1 cellular context compared by ENCODE assay signal in genomic region chr22:20117656-20118571, GRCh38.
A peak's percentile ranks its signal among the peaks of the same experiment; 100 is the strongest.
TF ChIP-seq lines count a peak whose summit lies in the region.

No MANE protein-coding gene starts in this region.

TF ChIP-seq in GM12878, 131 proteins besides CTCF, POLR2A, EP300 and RAD21:
- 0 out of 2 replicates have a peak, but pooled peaks have one; percentile 32 for TF ChIP-seq TAF1 (IDR thresholded peaks at IDR 0.05; ENCODE audit: borderline replicate concordance, low read depth, low read length)
- no peak for TF ChIP-seq BCL11A (IDR thresholded peaks at IDR 0.05; ENCODE audit: low read depth, low read length)
- TF ChIP-seq ZNF24 (IDR thresholded peaks at IDR 0.05) = peak; percentile 99
- TF ChIP-seq, protein P1, sequence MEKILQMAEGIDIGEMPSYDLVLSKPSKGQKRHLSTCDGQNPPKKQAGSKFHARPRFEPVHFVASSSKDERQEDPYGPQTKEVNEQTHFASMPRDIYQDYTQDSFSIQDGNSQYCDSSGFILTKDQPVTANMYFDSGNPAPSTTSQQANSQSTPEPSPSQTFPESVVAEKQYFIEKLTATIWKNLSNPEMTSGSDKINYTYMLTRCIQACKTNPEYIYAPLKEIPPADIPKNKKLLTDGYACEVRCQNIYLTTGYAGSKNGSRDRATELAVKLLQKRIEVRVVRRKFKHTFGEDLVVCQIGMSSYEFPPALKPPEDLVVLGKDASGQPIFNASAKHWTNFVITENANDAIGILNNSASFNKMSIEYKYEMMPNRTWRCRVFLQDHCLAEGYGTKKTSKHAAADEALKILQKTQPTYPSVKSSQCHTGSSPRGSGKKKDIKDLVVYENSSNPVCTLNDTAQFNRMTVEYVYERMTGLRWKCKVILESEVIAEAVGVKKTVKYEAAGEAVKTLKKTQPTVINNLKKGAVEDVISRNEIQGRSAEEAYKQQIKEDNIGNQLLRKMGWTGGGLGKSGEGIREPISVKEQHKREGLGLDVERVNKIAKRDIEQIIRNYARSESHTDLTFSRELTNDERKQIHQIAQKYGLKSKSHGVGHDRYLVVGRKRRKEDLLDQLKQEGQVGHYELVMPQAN (conservative IDR thresholded peaks at IDR 0.05) = peak; percentile 25
- peak; percentile 17; the same call in 1 of the 2 replicates for TF ChIP-seq GATAD2B (conservative IDR thresholded peaks at IDR 0.05; ENCODE audit: low read depth)
- peak; percentile 37; the same call in 1 of the 2 replicates for TF ChIP-seq ZNF207 (IDR thresholded peaks at IDR 0.05; ENCODE audit: borderline replicate concordance)
- TF ChIP-seq MYC (IDR thresholded peaks at IDR 0.05; ENCODE audit: insufficient read depth, insufficient read length, insufficient replicate concordance, low read length, severe bottlenecking) = peak; percentile 67
- no peak for TF ChIP-seq LARP7 (IDR thresholded peaks at IDR 0.05)
- peak; percentile 43; the same call in 1 of the 2 replicates for TF ChIP-seq SIN3A (IDR thresholded peaks at IDR 0.05; ENCODE audit: low read depth, low read length)
- TF ChIP-seq STAT1 (conservative IDR thresholded peaks at IDR 0.05) = no peak
- no peak for TF ChIP-seq CBX3 (IDR thresholded peaks at IDR 0.05; ENCODE audit: borderline replicate concordance, low read depth)
- peak; percentile 77 for TF ChIP-seq POLR2AphosphoS5 (IDR thresholded peaks at IDR 0.05; ENCODE audit: low read length)
- TF ChIP-seq EGR1 (IDR thresholded peaks at IDR 0.05; ENCODE audit: borderline replicate concordance in 1 of 2, low read depth in 2 of 2, low read length in 2 of 2) = peak in 1 of 2 experiments; percentile 83; a peak in 2 of 3 replicates
- TF ChIP-seq TCF3 (IDR thresholded peaks at IDR 0.05; ENCODE audit: borderline replicate concordance, insufficient read depth, low read depth, low read length) = no peak
- peak; percentile 32; the same call in 1 of the 2 replicates for TF ChIP-seq RUNX3 (IDR thresholded peaks at IDR 0.05; ENCODE audit: low read length)
- peak; percentile 36; the same call in 1 of the 2 replicates for TF ChIP-seq CREM (IDR thresholded peaks at IDR 0.05; ENCODE audit: low read depth)
- no peak for TF ChIP-seq ZNF274 (IDR thresholded peaks at IDR 0.05; ENCODE audit: insufficient read depth, insufficient read length)
- 0 out of 2 replicates have a peak, but pooled peaks have one; percentile 48 for TF ChIP-seq MXI1 (IDR thresholded peaks at IDR 0.05; ENCODE audit: low read depth, low read length)
